In genomic region chr3:155065537-155065936, GRCh38 we compare ENCODE assay signal across 10 cellular contexts. TPM values are rescaled to one million over a fixed set of nuclear protein-coding genes. Genes with fewer than 3 reads are reported as not detected.
DNase-seq lines count a peak whose midpoint lies in the region; TF ChIP-seq lines count a peak whose summit lies in the region.
"Had no signal": no experiment of that assay in that cellular context is flagged by ENCODE, and none has a peak within 500 bp of the region (broad histone marks: within the 10 kb centered on the region; RNA-seq: fewer than 3 reads in every experiment).

No MANE protein-coding gene starts in this region.

- H3K9me3 Mint-ChIP-seq in chondrocyte (ENCODE audit: low read depth), result no peaks in the 10 kb centered on the region

- no peaks in the 10 kb centered on the region for H3K9me3 ChIP-seq in adipocyte (ENCODE audit: control insufficient read depth, low read length)

- in situ Hi-C loops in GM13976 (cut with MboI; ENCODE audit: low sequenced_read_pairs, unreplicated experiment), result no loop called here

- TF ChIP-seq CTCF in BJ (IDR thresholded peaks at IDR 0.05; ENCODE audit: insufficient read depth, low read depth, low read length), result no peak
- TF ChIP-seq CTCF in GM13976 (IDR thresholded peaks at IDR 0.05; ENCODE audit: borderline replicate concordance, control extremely low read depth, extremely low read depth, insufficient read depth, missing control alignments), result no peak
- TF ChIP-seq CTCF in chondrocyte (IDR thresholded peaks at IDR 0.05), result no peak

- H3K4me3 Mint-ChIP-seq in chondrocyte (ENCODE audit: unreplicated experiment), result no peak overlapping the region

- H3K36me3 ChIP-seq in BJ (ENCODE audit: control insufficient read depth, insufficient read depth, low read length), result no peaks in the 10 kb centered on the region
- H3K36me3 ChIP-seq in adipocyte (ENCODE audit: control insufficient read depth, insufficient read depth, low read length, severe bottlenecking), result no peaks in the 10 kb centered on the region

- CTCF ChIA-PET in BJ (lab: Yijun Ruan, JAX), result interaction anchor here (1.0 to 1.5 kb wide), 4 partner anchors 12 to 71 kb away, joined by 3 to 4 read pairs (median 3); no protein-coding TSS in a partner anchor

- peak overlapping the region; percentile 88 for H3K9ac ChIP-seq in adipocyte (ENCODE audit: low read length)

- no peak overlapping the region for H3K27ac Mint-ChIP-seq in chondrocyte (ENCODE audit: unreplicated experiment)

- H3K4me1 ChIP-seq in adipocyte (ENCODE audit: control insufficient read depth, insufficient read depth, low read length), result peaks cover 34% of the 10 kb centered on the region

- no peaks in the 10 kb centered on the region for H3K27me3 ChIP-seq in BJ (ENCODE audit: control insufficient read depth, insufficient read depth, low read length)
- H3K27me3 ChIP-seq in adipocyte (replicated peaks; ENCODE audit: control insufficient read depth, insufficient read depth, low read length), result no peaks in the 10 kb centered on the region

- H3K36me3 Mint-ChIP-seq in chondrocyte (ENCODE audit: low read depth), result no peaks in the 10 kb centered on the region

- DNase-seq in BJ (ENCODE audit: low read depth), result peak; percentile 48
- peak; percentile 32 for DNase-seq in HK-2 (ENCODE audit: unreplicated experiment)
- DNase-seq in adipocyte (ENCODE audit: low read depth), result peak; percentile 82
- DNase-seq in kidney glomerular epithelial cell (lab: John Stamatoyannopoulos, UW), result peak; percentile 16
- no peak for DNase-seq in NCI-H345 (lab: John Stamatoyannopoulos, UW)
- DNase-seq in KG1 (lab: John Stamatoyannopoulos, UW), result no peak
- DNase-seq in GM13976 (ENCODE audit: low spot score), result no peak
- DNase-seq in chondrocyte (ENCODE audit: low spot score), result no peak
- DNase-seq: NCI-H69, substantia nigra had no signal

- POLR2A ChIA-PET in BJ (lab: Charles Lee), result no interaction called here

- H3K4me3 ChIP-seq in BJ (ENCODE audit: low read depth, low read length), result no peak overlapping the region
- H3K4me3 ChIP-seq in adipocyte (ENCODE audit: low read length), result peak overlapping the region; percentile 42

- peaks cover 24% of the 10 kb centered on the region for H3K4me1 Mint-ChIP-seq in chondrocyte (ENCODE audit: low read depth)

- no peaks in the 10 kb centered on the region for H3K27me3 Mint-ChIP-seq in chondrocyte (ENCODE audit: low read depth)

RNA-seq across cellular contexts. Expression of gene MME, which starts 14.6 kb away (rescaled TPM):
- 208 and 273 TPM in 2 replicates for polyA plus RNA-seq in BJ (2011; rRNA removed)
- 146 and 221 TPM in 2 replicates for polyA minus RNA-seq in BJ (2011; rRNA and poly(A)+ RNA removed)
- 1.7 to 8.9 TPM (median 2.5 TPM) in 3 replicates for total RNA-seq in chondrocyte

Comparison
In these comparisons a context has a peak if more than half of its experiments do, and no peak if none do; other contexts are left out.
1. DNase-seq: peak in BJ (single experiment), HK-2 (single experiment), adipocyte (single experiment) and kidney glomerular epithelial cell (single experiment); none in NCI-H345 (single experiment), KG1 (single experiment), GM13976 (single experiment) and chondrocyte (single experiment).